ENCODE assay signal across 8 cellular contexts in the genomic region with DNA sequence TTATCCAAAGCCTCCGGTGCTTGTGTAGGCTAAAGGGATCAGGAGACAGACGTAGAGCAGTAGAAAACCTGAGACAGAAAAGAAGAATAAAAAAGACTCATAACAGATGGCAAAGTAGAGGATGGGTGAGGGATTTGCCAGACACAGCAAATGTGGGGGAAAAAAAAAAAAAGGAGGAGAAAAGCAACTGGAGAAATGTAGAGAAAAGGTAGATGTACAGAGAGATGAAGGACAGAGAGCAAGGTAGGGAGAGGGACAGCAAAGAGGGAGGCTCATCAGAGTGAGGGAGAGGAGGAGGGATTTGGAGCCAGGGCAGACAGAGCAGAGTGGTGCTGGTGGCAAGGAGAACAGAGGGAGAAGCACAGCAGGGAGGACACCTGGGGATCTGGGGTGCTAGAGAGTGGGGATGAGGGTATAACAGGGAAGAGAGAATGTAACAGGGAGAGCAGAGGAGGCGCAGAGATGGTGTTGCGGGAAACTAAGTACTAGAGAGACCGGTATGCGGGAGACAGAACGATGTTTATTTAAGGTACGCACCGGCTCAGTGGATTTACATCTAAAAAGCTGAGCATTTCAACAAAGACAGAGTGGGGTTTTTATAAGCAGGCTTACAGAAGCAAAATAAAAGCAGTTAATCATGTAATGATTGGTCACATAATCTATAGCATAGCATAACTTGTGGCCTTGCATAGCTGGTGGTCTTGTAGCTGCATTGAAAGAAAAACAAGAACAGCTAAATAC. TPM values are rescaled to one million over a fixed set of nuclear protein-coding genes. Genes with fewer than 3 reads are reported as not detected.
DNase-seq lines count a peak whose midpoint lies in the region; ATAC-seq and TF ChIP-seq lines count a peak whose summit lies in the region.
"Not testable (repeated sequence)": the region's sequence is repeated elsewhere in the genome, so short reads cannot be mapped to it uniquely, and the experiment has no call there.

No MANE protein-coding gene starts in this region.

- H3K4me3 ChIP-seq in AG10803 (ENCODE audit: low read length): peak overlapping the region; percentile 84
- H3K4me3 ChIP-seq in HCT116 (replicated peaks in 1 of 2; ENCODE audit: low read depth in 1 of 2, low read length in 2 of 2): peak overlapping the region; percentile 84 to 85
- peak overlapping the region; percentile 64 to 79 (median 68) for H3K4me3 ChIP-seq in Peyer's patch
- H3K4me3 ChIP-seq in effector memory CD4-positive, alpha-beta T cell (ENCODE audit: insufficient read depth, low read depth, low read length, poor library complexity, severe bottlenecking): peak overlapping the region; percentile 92
- H3K4me3 ChIP-seq in iPS-15b (ENCODE audit: low read depth, low read length): peak overlapping the region; percentile 91
- H3K4me3 ChIP-seq in naive thymus-derived CD4-positive, alpha-beta T cell (ENCODE audit: low read length): peak overlapping the region; percentile 97
- peak overlapping the region; percentile 63 to 89 (median 80) for H3K4me3 ChIP-seq in spleen

- H3K36me3 ChIP-seq in HCT116 (ENCODE audit: control insufficient read depth in 1 of 2, insufficient read depth in 2 of 2, low read length in 2 of 2); iPS-15b (ENCODE audit: control insufficient read depth, insufficient read depth, low read length): not testable (repeated sequence)
- H3K36me3 ChIP-seq in Peyer's patch (peaks cover 0 to 29% (median 0%) of the 10 kb centered on the region in 3 donors), spleen (peaks cover 1 to 35% (median 28%) of the 10 kb centered on the region in 6 donors)
- H3K36me3 ChIP-seq in effector memory CD4-positive, alpha-beta T cell (ENCODE audit: control insufficient read depth, insufficient read depth, low read length): peaks cover 23% of the 10 kb centered on the region
- H3K36me3 ChIP-seq in naive thymus-derived CD4-positive, alpha-beta T cell (ENCODE audit: control insufficient read depth in 2 of 3, insufficient read depth in 3 of 3, low read length in 3 of 3): peaks cover 0 to 21% (median 6%) of the 10 kb centered on the region in 3 experiments

- peaks cover 44% of the 10 kb centered on the region for H3K36me3 Mint-ChIP-seq in activated naive CD4-positive, alpha-beta T cell treated with anti-CD3 and anti-CD28 coated beads, Interleukin-2, amount 10 ng/mL, durations not matched to agents 7 days and 5 days
- peaks cover 9 to 48% (median 32%) of the 10 kb centered on the region in 5 donors for H3K36me3 Mint-ChIP-seq in naive thymus-derived CD4-positive, alpha-beta T cell

- H3K4me3 Mint-ChIP-seq in activated naive CD4-positive, alpha-beta T cell treated with anti-CD3 and anti-CD28 coated beads, Interleukin-2, amount 10 ng/mL, durations not matched to agents 7 days and 5 days: peak overlapping the region; percentile 85
- H3K4me3 Mint-ChIP-seq in naive thymus-derived CD4-positive, alpha-beta T cell: peak overlapping the region; percentile 88 to 97 (median 93)

- not testable (repeated sequence) for TF ChIP-seq POLR2A in HCT116 (IDR thresholded peaks at IDR 0.05; ENCODE audit: borderline replicate concordance, extremely low read depth, insufficient read depth, insufficient read length); Peyer's patch (IDR thresholded peaks at IDR 0.05); spleen (IDR thresholded peaks at IDR 0.05)

- POLR2A ChIA-PET in HCT116 (lab: Charles Lee): not testable (repeated sequence)
- POLR2A ChIA-PET in naive thymus-derived CD4-positive, alpha-beta T cell (lab: Charles Lee): interaction anchor here (0.6 kb wide), 1 partner anchor 433 kb away, joined by 3 read pairs; no protein-coding TSS in a partner anchor

- H4K20me1 ChIP-seq in HCT116 (ENCODE audit: insufficient read depth): not testable (repeated sequence)

- H3K9me2 ChIP-seq in HCT116 (ENCODE audit: insufficient read depth): not testable (repeated sequence)

- H3K4me1 ChIP-seq in HCT116 (ENCODE audit: control insufficient read depth in 1 of 2, insufficient read depth in 2 of 2, low read length in 2 of 2); effector memory CD4-positive, alpha-beta T cell (ENCODE audit: control insufficient read depth, insufficient read depth, low read length, poor library complexity, severe bottlenecking); iPS-15b (ENCODE audit: control insufficient read depth, insufficient read depth, low read length); naive thymus-derived CD4-positive, alpha-beta T cell (ENCODE audit: control insufficient read depth in 2 of 2, insufficient read depth in 2 of 2, low read length in 2 of 2): not testable (repeated sequence)
- H3K4me1 ChIP-seq in Peyer's patch: peaks cover 0 to 19% (median 2%) of the 10 kb centered on the region in 4 donors
- peaks cover 6 to 30% (median 24%) of the 10 kb centered on the region in 6 donors for H3K4me1 ChIP-seq in spleen

- intact Hi-C loops in HCT116 (cut with micrococcal nuclease); spleen (cut with DNase I; ENCODE audit: low total_unique reads): not testable (repeated sequence)
- intact Hi-C loops in naive thymus-derived CD4-positive, alpha-beta T cell (cut with micrococcal nuclease): loop anchor here (1.0 to 5.0 kb wide), 15 partner anchors 31 to 1256 kb away; a partner anchor contains a TSS

- 22 to 32% (median 27%) methylated on average over 9 of the region's 9 CpGs for WGBS in spleen, 5 donors

- H3K9me3 Mint-ChIP-seq in activated naive CD4-positive, alpha-beta T cell treated with anti-CD3 and anti-CD28 coated beads, Interleukin-2, amount 10 ng/mL, durations not matched to agents 7 days and 5 days: peaks cover 29% of the 10 kb centered on the region
- H3K9me3 Mint-ChIP-seq in naive thymus-derived CD4-positive, alpha-beta T cell: peaks cover 0 to 40% (median 15%) of the 10 kb centered on the region in 11 donors

- not testable (repeated sequence) for H2AFZ ChIP-seq in HCT116 (ENCODE audit: low read depth, low read length, poor library complexity, severe bottlenecking)

- H3K9ac ChIP-seq in HCT116 (ENCODE audit: low read length): peak overlapping the region; percentile 79
- H3K9ac ChIP-seq in iPS-15b (ENCODE audit: low read depth, low read length): not testable (repeated sequence)

- CTCF ChIA-PET in HCT116 (lab: Charles Lee); naive thymus-derived CD4-positive, alpha-beta T cell (lab: Charles Lee): not testable (repeated sequence)
- CTCF ChIA-PET in activated naive CD4-positive, alpha-beta T cell treated with anti-CD3 and anti-CD28 coated beads, Interleukin-2, amount 10 ng/mL, durations not matched to agents 7 days and 5 days (lab: Charles Lee): interaction anchor here (0.9 kb wide), 1 partner anchor 29 kb away, joined by 3 read pairs; no protein-coding TSS in a partner anchor

- TF ChIP-seq RAD21 in HCT116 (IDR thresholded peaks at IDR 0.05; ENCODE audit: low read depth): not testable (repeated sequence)

- not testable (repeated sequence) for DNase-seq in AG10803 (ENCODE audit: low read depth); HCT116 (ENCODE audit: low read depth, low spot score); Peyer's patch; activated naive CD4-positive, alpha-beta T cell treated with anti-CD3 and anti-CD28 coated beads, Interleukin-2, amount 10 ng/mL, durations not matched to agents 7 days and 5 days; effector memory CD4-positive, alpha-beta T cell; spleen
- peak in 3 of 9 donors; percentile 1 to 7 (median 2) for DNase-seq in naive thymus-derived CD4-positive, alpha-beta T cell

- not testable (repeated sequence) for H3K27ac ChIP-seq in HCT116 (ENCODE audit: low read depth, low read length)
- peak overlapping the region in 3 of 4 donors; percentile 73 to 80 (median 78) for H3K27ac ChIP-seq in Peyer's patch
- H3K27ac ChIP-seq in effector memory CD4-positive, alpha-beta T cell (ENCODE audit: insufficient read depth, low read length, poor library complexity, severe bottlenecking): peak overlapping the region; percentile 78
- peak overlapping the region; percentile 82 for H3K27ac ChIP-seq in naive thymus-derived CD4-positive, alpha-beta T cell (ENCODE audit: low read depth, low read length)
- peak overlapping the region in 7 of 8 donors; percentile 51 to 88 (median 83) for H3K27ac ChIP-seq in spleen

- H3K4me2 ChIP-seq in HCT116 (ENCODE audit: low read length): peak overlapping the region; percentile 94

- H3K27me3 ChIP-seq in HCT116 (ENCODE audit: insufficient read depth, low read length); Peyer's patch; effector memory CD4-positive, alpha-beta T cell (replicated peaks; ENCODE audit: control insufficient read depth, insufficient read depth, low read length, poor library complexity, severe bottlenecking); iPS-15b (ENCODE audit: control insufficient read depth, insufficient read depth, low read length); naive thymus-derived CD4-positive, alpha-beta T cell (ENCODE audit: control insufficient read depth in 2 of 2, insufficient read depth in 2 of 2, low read length in 2 of 2); spleen (replicated peaks in 1 of 7): not testable (repeated sequence)

- H3K4me1 Mint-ChIP-seq in activated naive CD4-positive, alpha-beta T cell treated with anti-CD3 and anti-CD28 coated beads, Interleukin-2, amount 10 ng/mL, durations not matched to agents 7 days and 5 days: peaks cover 28% of the 10 kb centered on the region
- H3K4me1 Mint-ChIP-seq in naive thymus-derived CD4-positive, alpha-beta T cell: peaks cover 13 to 43% (median 33%) of the 10 kb centered on the region in 7 donors

- RAD21 ChIA-PET in HCT116 (lab: Charles Lee; ENCODE audit: low non-redundant PET in 1 of 2, low total read pairs in 2 of 2, uncharacterized antibody in 2 of 2, unreplicated experiment in 2 of 2): not testable (repeated sequence)

- peak overlapping the region; percentile 91 for H3K27ac Mint-ChIP-seq in activated naive CD4-positive, alpha-beta T cell treated with anti-CD3 and anti-CD28 coated beads, Interleukin-2, amount 10 ng/mL, durations not matched to agents 7 days and 5 days
- peak overlapping the region; percentile 89 to 97 (median 94) for H3K27ac Mint-ChIP-seq in naive thymus-derived CD4-positive, alpha-beta T cell

- H3K27me3 Mint-ChIP-seq in activated naive CD4-positive, alpha-beta T cell treated with anti-CD3 and anti-CD28 coated beads, Interleukin-2, amount 10 ng/mL, durations not matched to agents 7 days and 5 days; naive thymus-derived CD4-positive, alpha-beta T cell: not testable (repeated sequence)

- not testable (repeated sequence) for ATAC-seq in HCT116; naive thymus-derived CD4-positive, alpha-beta T cell

- TF ChIP-seq CTCF in AG10803 (conservative IDR thresholded peaks at IDR 0.05; ENCODE audit: low read length); HCT116 (IDR thresholded peaks at IDR 0.05 in 2 of 3, conservative IDR thresholded peaks at IDR 0.05 in 1 of 3; ENCODE audit: borderline replicate concordance in 1 of 3, insufficient read depth in 1 of 3, low read depth in 2 of 3, low read length in 2 of 3); Peyer's patch (IDR thresholded peaks at IDR 0.05); spleen (IDR thresholded peaks at IDR 0.05 in 8 of 11, conservative IDR thresholded peaks at IDR 0.05 in 3 of 11): not testable (repeated sequence)

- H3K79me2 ChIP-seq in HCT116 (ENCODE audit: insufficient read depth, low read length): not testable (repeated sequence)

- BruUV-seq in HCT116 (replicated peaks; lab: Mats Ljungman, UMichigan): not testable (repeated sequence)

- H3K9me3 ChIP-seq in HCT116 (ENCODE audit: control insufficient read depth in 1 of 2, insufficient read depth in 1 of 2, low read depth in 1 of 2, low read length in 2 of 2); effector memory CD4-positive, alpha-beta T cell (ENCODE audit: control insufficient read depth, low read length); iPS-15b (ENCODE audit: control insufficient read depth, insufficient read depth, low read length): not testable (repeated sequence)
- H3K9me3 ChIP-seq in Peyer's patch (peaks cover 0 to 11% (median 0%) of the 10 kb centered on the region in 4 donors), spleen (peaks cover 0 to 35% (median 7%) of the 10 kb centered on the region in 8 donors)
- H3K9me3 ChIP-seq in naive thymus-derived CD4-positive, alpha-beta T cell (ENCODE audit: control insufficient read depth in 2 of 3, low read length in 3 of 3): peaks cover 0 to 12% (median 0%) of the 10 kb centered on the region in 3 experiments

RNA-seq across cellular contexts. Expression of a gene that starts 1.1 kb away (rescaled TPM):
- 6.7 TPM for total RNA-seq in HCT116 (2021; ENCODE audit: unreplicated experiment)
- 4.1 and 4.9 TPM in 2 replicates for polyA plus RNA-seq in HCT116 (2012)
- total RNA-seq in Peyer's patch: 10 to 100 TPM in 2 of 4 donors, 1 to 10 TPM in 2; 7.5 to 17.1 (median 12.0) TPM
- 10 to 100 TPM in 3 of 5 experiments, 1 to 10 TPM in 2; 5.1 to 19.5 (median 11.4) TPM for total RNA-seq in naive thymus-derived CD4-positive, alpha-beta T cell
- 10 to 100 TPM in 1 of 2 donors, 1 to 10 TPM in 1; 6.9 to 13.1 TPM for polyA plus RNA-seq in naive thymus-derived CD4-positive, alpha-beta T cell
- total RNA-seq in spleen: 10 to 100 TPM in 6 of 7 donors, 1 to 10 TPM in 1; 9.3 to 15.9 (median 12.1) TPM
- polyA plus RNA-seq in spleen: 1 to 10 TPM; 2.2 to 4.6 (median 2.6) TPM

RNA-seq across cellular contexts. Expression of a gene that starts 30.5 kb away (rescaled TPM):
- total RNA-seq in HCT116 (2021; ENCODE audit: unreplicated experiment): 10.2 TPM
- polyA plus RNA-seq in HCT116 (2012): 3.5 and 5.0 TPM in 2 replicates
- 10 to 100 TPM in 2 of 4 donors, 1 to 10 TPM in 2; 6.0 to 13.2 (median 10.3) TPM for total RNA-seq in Peyer's patch
- total RNA-seq in naive thymus-derived CD4-positive, alpha-beta T cell: 10 to 100 TPM; 11.5 to 33.7 (median 24.2) TPM
- 10 to 100 TPM; 12.4 to 13.9 TPM for polyA plus RNA-seq in naive thymus-derived CD4-positive, alpha-beta T cell
- 10 to 100 TPM in 5 of 7 donors, 1 to 10 TPM in 2; 7.9 to 20.6 (median 15.3) TPM for total RNA-seq in spleen
- 1 to 10 TPM; 6.1 to 7.5 (median 7.4) TPM for polyA plus RNA-seq in spleen

RNA-seq across cellular contexts. Expression of a gene that starts 35.8 kb away (rescaled TPM):
- total RNA-seq in HCT116 (2021; ENCODE audit: unreplicated experiment) (8.8 TPM), Peyer's patch (10 to 100 TPM in 2 of 4 donors, 1 to 10 TPM in 2; 6.8 to 24.8 (median 9.5) TPM), spleen (10 to 100 TPM in 6 of 7 donors, 1 to 10 TPM in 1; 8.3 to 14.2 (median 11.1) TPM)
- polyA plus RNA-seq in HCT116 (2012): 6.0 and 6.9 TPM in 2 replicates
- 10 to 100 TPM in 3 of 5 experiments, 1 to 10 TPM in 2; 8.0 to 18.8 (median 13.1) TPM for total RNA-seq in naive thymus-derived CD4-positive, alpha-beta T cell
- 10 to 100 TPM; 12.6 to 13.9 TPM for polyA plus RNA-seq in naive thymus-derived CD4-positive, alpha-beta T cell
- 1 to 10 TPM; 5.9 to 7.6 (median 6.1) TPM for polyA plus RNA-seq in spleen
